8 cellular contexts compared by ENCODE assay signal in the genomic region with DNA sequence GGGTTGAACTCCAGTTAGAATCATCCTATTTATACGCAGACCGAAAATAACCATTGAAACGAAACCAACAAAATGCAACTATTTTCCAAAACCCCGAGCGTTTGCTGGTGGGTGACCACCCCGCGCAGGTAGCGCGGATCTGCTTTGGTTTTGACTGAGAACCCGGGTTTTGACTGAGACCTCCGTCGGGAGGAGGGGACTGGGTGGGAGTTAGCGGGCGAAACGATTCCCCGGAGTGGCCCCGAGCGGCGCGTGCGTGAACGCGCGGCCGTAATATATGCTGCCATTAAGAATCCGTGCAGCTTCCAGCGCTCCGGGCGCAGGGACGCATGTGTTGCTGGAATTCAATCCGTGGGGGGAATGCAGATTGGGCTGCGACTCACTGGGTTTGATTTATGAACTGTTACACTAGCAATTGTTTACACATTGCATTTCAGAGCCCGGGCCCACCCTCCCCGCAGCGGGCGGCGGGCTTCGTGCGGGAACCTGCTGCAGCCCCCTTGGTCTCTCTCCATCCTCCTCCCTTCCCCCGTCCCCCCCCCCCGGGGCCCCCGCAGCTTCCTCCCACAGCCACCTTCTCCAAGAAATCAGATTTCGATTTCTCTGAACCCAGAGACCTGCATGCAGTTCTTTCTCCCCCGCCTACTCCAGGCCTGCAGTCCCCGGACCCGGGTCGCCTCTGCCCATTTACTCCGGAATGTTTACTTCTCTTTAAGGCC. TPM values are rescaled to one million over a fixed set of nuclear protein-coding genes. Genes with fewer than 3 reads are reported as not detected.
DNase-seq lines count a peak whose midpoint lies in the region; ATAC-seq and TF ChIP-seq lines count a peak whose summit lies in the region.

No MANE protein-coding gene starts in this region.

- H3K4me1 ChIP-seq in OCI-LY3 (ENCODE audit: low read length) (no peaks in the 10 kb centered on the region), mucosa of descending colon (ENCODE audit: low read depth) (peaks cover 28% of the 10 kb centered on the region)

- H2AFZ ChIP-seq in OCI-LY3 (ENCODE audit: low read depth, low read length): no peak overlapping the region

- no peaks in the 10 kb centered on the region for H3K27me3 ChIP-seq in OCI-LY3 (ENCODE audit: low read depth, low read length)

- intact Hi-C loops in activated CD4-positive, alpha-beta T cell treated with anti-CD3 and anti-CD28 coated beads, Interleukin-2, amount 10 ng/mL, durations not matched to agents 24 days and 14 days (cut with micrococcal nuclease): loop anchor here (1.0 to 5.0 kb wide), 5 partner anchors 7 to 526 kb away; no protein-coding TSS in a partner anchor
- intact Hi-C loops in mucosa of descending colon (cut with DNase I, micrococcal nuclease): no loop called here

- peak overlapping the region; percentile 57 for H3K4me2 ChIP-seq in OCI-LY3 (ENCODE audit: low read length)

- no peak overlapping the region for H3K27ac ChIP-seq in OCI-LY3 (ENCODE audit: low read length)

- peak overlapping the region; percentile 88 for H3K4me3 Mint-ChIP-seq in activated CD4-positive, alpha-beta T cell treated with anti-CD3 and anti-CD28 coated beads, Interleukin-2, amount 10 ng/mL, durations not matched to agents 24 days and 14 days

- H3K4me1 Mint-ChIP-seq in activated CD4-positive, alpha-beta T cell treated with anti-CD3 and anti-CD28 coated beads, Interleukin-2, amount 10 ng/mL, durations not matched to agents 24 days and 14 days: peaks cover 49% of the 10 kb centered on the region

- H3K27me3 Mint-ChIP-seq in activated CD4-positive, alpha-beta T cell treated with anti-CD3 and anti-CD28 coated beads, Interleukin-2, amount 10 ng/mL, durations not matched to agents 24 days and 14 days: peaks cover 86% of the 10 kb centered on the region

- peaks cover 26% of the 10 kb centered on the region for H3K36me3 Mint-ChIP-seq in activated CD4-positive, alpha-beta T cell treated with anti-CD3 and anti-CD28 coated beads, Interleukin-2, amount 10 ng/mL, durations not matched to agents 24 days and 14 days (ENCODE audit: low read depth)

- no peaks in the 10 kb centered on the region for H3K36me3 ChIP-seq in OCI-LY3 (replicated peaks; ENCODE audit: low read depth, low read length)
- no peaks in the 10 kb centered on the region for H3K36me3 ChIP-seq in mucosa of descending colon (ENCODE audit: low read depth)

- TF ChIP-seq CTCF in OCI-LY3 (IDR thresholded peaks at IDR 0.05; ENCODE audit: low read depth, low read length): no peak
- no peak for TF ChIP-seq CTCF in mucosa of descending colon (IDR thresholded peaks at IDR 0.05)

- H3K79me2 ChIP-seq in OCI-LY3 (ENCODE audit: low read length): no peaks in the 10 kb centered on the region

- H3K27ac Mint-ChIP-seq in activated CD4-positive, alpha-beta T cell treated with anti-CD3 and anti-CD28 coated beads, Interleukin-2, amount 10 ng/mL, durations not matched to agents 24 days and 14 days: peak overlapping the region; percentile 45

- peak; percentile 77 for DNase-seq in activated CD4-positive, alpha-beta T cell treated with anti-CD3 and anti-CD28 coated beads, Interleukin-2, amount 10 ng/mL, durations not matched to agents 24 days and 14 days
- no peak for DNase-seq in activated CD4-positive, alpha-beta T cell treated with anti-CD3 and anti-CD28 coated beads, Interleukin-2, amount 50 U/mL, for 4 hours
- peak; percentile 69 for DNase-seq in dermis blood vessel endothelial cell
- DNase-seq in mucosa of descending colon: no peak
- DNase-seq in NAMALWA (ENCODE audit: low spot score): no peak
- no peak for DNase-seq in stimulated activated CD8-positive, alpha-beta memory T cell treated with anti-CD3 and anti-CD28 coated beads, Interleukin-4, amount 100 ng/mL, for 48 hours
- DNase-seq in HPDE6-E6E7 (ENCODE audit: extremely low spot score): no peak

- peak; percentile 28 for ATAC-seq in mucosa of descending colon

- H3K9me3 ChIP-seq in OCI-LY3 (ENCODE audit: insufficient read depth, low read length) (no peaks in the 10 kb centered on the region), mucosa of descending colon (no peaks in the 10 kb centered on the region)

- H3K9me3 Mint-ChIP-seq in activated CD4-positive, alpha-beta T cell treated with anti-CD3 and anti-CD28 coated beads, Interleukin-2, amount 10 ng/mL, durations not matched to agents 24 days and 14 days: peaks cover 35% of the 10 kb centered on the region

- H3K4me3 ChIP-seq in OCI-LY3 (ENCODE audit: low read length): peak overlapping the region; percentile 55
- no peak overlapping the region for H3K4me3 ChIP-seq in mucosa of descending colon

- no peaks in the 10 kb centered on the region for H4K20me1 ChIP-seq in OCI-LY3 (ENCODE audit: insufficient read depth, low read length)

- H3K9ac ChIP-seq in OCI-LY3 (ENCODE audit: low read length): peak overlapping the region; percentile 44; the same call in 1 of the 2 replicates

RNA-seq across cellular contexts. Expression of gene NRN1, which starts 9.9 kb away (rescaled TPM):
- total RNA-seq in activated CD4-positive, alpha-beta T cell treated with anti-CD3 and anti-CD28 coated beads, Interleukin-2, amount 10 ng/mL, durations not matched to agents 24 days and 14 days: 4.0 and 4.8 TPM in 2 replicates
- 43.4 and 56.3 TPM in 2 replicates for total RNA-seq in dermis blood vessel endothelial cell
- 10 to 100 TPM in 1 of 3 donors, 1 to 10 TPM in 2; 2.7 to 10.6 (median 3.6) TPM for total RNA-seq in mucosa of descending colon

Comparison
In these comparisons a context has a peak if more than half of its experiments do, and no peak if none do; other contexts are left out.
1. DNase-seq: peak in activated CD4-positive, alpha-beta T cell treated with anti-CD3 and anti-CD28 coated beads, Interleukin-2, amount 10 ng/mL, durations not matched to agents 24 days and 14 days (single experiment) and dermis blood vessel endothelial cell (single experiment); none in activated CD4-positive, alpha-beta T cell treated with anti-CD3 and anti-CD28 coated beads, Interleukin-2, amount 50 U/mL, for 4 hours (0 of 2), mucosa of descending colon (0 of 3), NAMALWA (single experiment), stimulated activated CD8-positive, alpha-beta memory T cell treated with anti-CD3 and anti-CD28 coated beads, Interleukin-4, amount 100 ng/mL, for 48 hours (single experiment) and HPDE6-E6E7 (single experiment).